19 cellular contexts compared by ENCODE assay signal in the genomic region with DNA sequence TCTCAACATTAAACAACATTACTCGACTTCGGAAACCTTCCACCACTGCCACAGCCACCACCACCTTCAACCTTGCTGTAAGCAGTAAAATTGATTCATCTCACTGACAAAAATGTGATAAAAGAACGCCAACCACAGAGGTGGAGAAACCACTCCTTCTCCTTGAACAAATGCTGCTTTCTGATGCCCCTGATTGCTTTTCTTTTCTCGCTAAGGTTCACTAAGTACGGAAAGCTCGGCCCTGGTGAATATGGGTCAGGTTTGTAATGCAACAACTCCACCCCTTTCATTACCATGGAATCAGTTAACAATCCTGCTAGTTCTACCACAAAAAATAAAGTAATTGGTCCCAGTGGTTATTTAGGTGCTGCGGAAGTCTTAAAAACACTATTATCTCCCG. TPM values are rescaled to one million over a fixed set of nuclear protein-coding genes. Genes with fewer than 3 reads are reported as not detected.
"Had no signal": no experiment of that assay in that cellular context is flagged by ENCODE, and none has a peak within 500 bp of the region (broad histone marks: within the 10 kb centered on the region; RNA-seq: fewer than 3 reads in every experiment).

No MANE protein-coding gene starts in this region.

- H3K27ac ChIP-seq: skin epidermis had no signal

- H2AFZ ChIP-seq: hepatocyte had no signal

- H3K4me1 Mint-ChIP-seq: activated CD4-positive, alpha-beta T cell treated with anti-CD3 and anti-CD28 coated beads, Interleukin-2, amount 10 ng/mL, durations not matched to agents 24 days and 14 days had no signal

- H3K27me3 Mint-ChIP-seq: activated CD4-positive, alpha-beta T cell treated with anti-CD3 and anti-CD28 coated beads, Interleukin-2, amount 10 ng/mL, durations not matched to agents 24 days and 14 days had no signal

- H3K36me3 Mint-ChIP-seq: activated naive CD4-positive, alpha-beta T cell treated with anti-CD3 and anti-CD28 coated beads, Interleukin-2, amount 50 U/mL, for 72 hours had no signal

- ATAC-seq: activated CD8-positive, alpha-beta T cell treated with anti-CD3 and anti-CD28 coated beads, Interleukin-2, amount 10 ng/mL, durations not matched to agents 7 days and 5 days; activated naive CD4-positive, alpha-beta T cell treated with anti-CD3 and anti-CD28 coated beads, Interleukin-2, amount 50 U/mL, for 72 hours had no signal

- H3K4me3 ChIP-seq: hepatocyte, skin epidermis, tibial nerve had no signal

- H3K9me3 ChIP-seq: tibial nerve had no signal

- H3K27ac Mint-ChIP-seq: activated CD4-positive, alpha-beta T cell treated with anti-CD3 and anti-CD28 coated beads, Interleukin-2, amount 10 ng/mL, durations not matched to agents 24 days and 14 days; activated CD8-positive, alpha-beta T cell treated with anti-CD3 and anti-CD28 coated beads, Interleukin-2, amount 10 ng/mL, durations not matched to agents 7 days and 5 days; activated naive CD4-positive, alpha-beta T cell treated with anti-CD3 and anti-CD28 coated beads, Interleukin-2, amount 50 U/mL, for 72 hours; endodermal cell had no signal

- H3K36me3 ChIP-seq: tibial nerve had no signal

- H3K4me3 Mint-ChIP-seq: activated CD4-positive, alpha-beta T cell treated with anti-CD3 and anti-CD28 coated beads, Interleukin-2, amount 10 ng/mL, durations not matched to agents 24 days and 14 days; activated CD8-positive, alpha-beta T cell treated with anti-CD3 and anti-CD28 coated beads, Interleukin-2, amount 10 ng/mL, durations not matched to agents 7 days and 5 days; endodermal cell had no signal

- FAIRE-seq: keratinocyte had no signal

- H3K9me3 Mint-ChIP-seq: activated CD4-positive, alpha-beta T cell treated with anti-CD3 and anti-CD28 coated beads, Interleukin-2, amount 10 ng/mL, durations not matched to agents 24 days and 14 days; activated naive CD4-positive, alpha-beta T cell treated with anti-CD3 and anti-CD28 coated beads, Interleukin-2, amount 50 U/mL, for 72 hours; endodermal cell; neural crest cell had no signal

- DNase-seq: activated CD4-positive, alpha-beta T cell treated with anti-CD3 and anti-CD28 coated beads, Interleukin-2, amount 10 ng/mL, durations not matched to agents 24 days and 14 days; activated CD4-positive, CD25-positive, alpha-beta regulatory T cell; activated CD8-positive, alpha-beta memory T cell treated with anti-CD3 and anti-CD28 coated beads, Interleukin-2, amount 50 U/mL, for 4 hours; activated CD8-positive, alpha-beta T cell treated with anti-CD3 and anti-CD28 coated beads, Interleukin-2, amount 10 ng/mL, durations not matched to agents 7 days and 5 days; activated gamma-delta T cell; activated T-cell treated with anti-CD3 and anti-CD28 coated beads, Interleukin-2, amount 50 U/mL, for 48 hours; endodermal cell; mesendoderm; right cardiac atrium; stimulated activated CD4-positive, alpha-beta T cell treated with anti-CD3 and anti-CD28 coated beads, Interleukin-4, amount 100 ng/mL, for 4 hours; stimulated activated CD8-positive, alpha-beta memory T cell treated with anti-CD3 and anti-CD28 coated beads, Interleukin-4, amount 100 ng/mL, for 48 hours; stimulated activated naive CD4-positive, alpha-beta T cell treated with Interleukin-2 at 50 U/mL for 16 hours; substantia nigra had no signal

- H3K27me3 ChIP-seq: hepatocyte had no signal

RNA-seq across cellular contexts. Expression of gene MEIS2, which starts 44.9 kb away (rescaled TPM):
- total RNA-seq: activated CD4-positive, alpha-beta T cell treated with anti-CD3 and anti-CD28 coated beads, Interleukin-2, amount 10 ng/mL, durations not matched to agents 24 days and 14 days; activated CD8-positive, alpha-beta T cell treated with anti-CD3 and anti-CD28 coated beads, Interleukin-2, amount 10 ng/mL, durations not matched to agents 7 days and 5 days had no signal
